Comparison of ENCODE assay signal across 11 cellular contexts in the genomic region with DNA sequence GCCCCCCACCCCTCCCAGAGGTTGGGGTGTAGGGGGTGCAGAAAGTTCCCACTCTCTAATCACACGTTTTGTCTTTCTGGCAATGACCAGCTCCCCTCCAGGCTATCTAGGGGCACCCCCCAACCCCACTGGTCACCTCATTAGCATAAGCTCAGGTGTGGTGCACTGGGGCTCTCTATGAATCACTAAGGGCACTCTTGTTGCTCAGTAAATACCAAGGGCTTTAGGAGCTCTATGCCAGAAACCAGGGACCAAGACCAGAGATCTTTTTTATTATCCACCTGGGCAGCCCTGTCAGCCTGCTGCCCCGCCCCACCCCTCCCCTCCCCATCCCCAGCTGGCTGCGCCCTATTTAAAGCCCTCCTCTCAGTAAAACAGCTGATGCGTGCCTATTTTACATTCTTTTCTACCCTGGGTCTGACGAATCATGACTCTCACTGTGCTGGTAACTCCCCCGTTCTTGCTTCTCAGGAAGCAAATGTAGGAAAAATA. TPM values are rescaled to one million over a fixed set of nuclear protein-coding genes. Genes with fewer than 3 reads are reported as not detected.
DNase-seq lines count a peak whose midpoint lies in the region; ATAC-seq and TF ChIP-seq lines count a peak whose summit lies in the region.
"Had no signal": no experiment of that assay in that cellular context is flagged by ENCODE, and none has a peak within 500 bp of the region (broad histone marks: within the 10 kb centered on the region; RNA-seq: fewer than 3 reads in every experiment).

No MANE protein-coding gene starts in this region.

- H3K27ac Mint-ChIP-seq in MCF 10A (ENCODE audit: low read depth, unreplicated experiment) (peak overlapping the region; percentile 66), type B pancreatic cell (peak overlapping the region; percentile 87)
- H3K27ac Mint-ChIP-seq in activated naive CD4-positive, alpha-beta T cell treated with anti-CD3 and anti-CD28 coated beads, Interleukin-2, amount 10 ng/mL, durations not matched to agents 7 days and 5 days: peak overlapping the region; percentile 91

- H3K36me3 ChIP-seq in mammary epithelial cell (ENCODE audit: insufficient read depth, low read length): no peaks in the 10 kb centered on the region

- H3K4me3 ChIP-seq in mammary epithelial cell (replicated peaks in 1 of 3; ENCODE audit: insufficient read depth in 1 of 3, low read depth in 2 of 3, low read length in 3 of 3): no peak overlapping the region

- ATAC-seq in GM18907 (IDR thresholded peaks at IDR 0.05; ENCODE audit: unreplicated experiment): no peak

- H3K4me1 ChIP-seq in mammary epithelial cell (ENCODE audit: insufficient read depth, low read length): peaks cover 12% of the 10 kb centered on the region

- H3K27me3 Mint-ChIP-seq in MCF 10A (ENCODE audit: insufficient read depth, unreplicated experiment): no peaks in the 10 kb centered on the region
- no peaks in the 10 kb centered on the region for H3K27me3 Mint-ChIP-seq in activated naive CD4-positive, alpha-beta T cell treated with anti-CD3 and anti-CD28 coated beads, Interleukin-2, amount 10 ng/mL, durations not matched to agents 7 days and 5 days
- H3K27me3 Mint-ChIP-seq in type B pancreatic cell: no peaks in the 10 kb centered on the region

- intact Hi-C loops in MCF 10A (cut with micrococcal nuclease): no loop called here
- intact Hi-C loops in mammary epithelial cell (cut with micrococcal nuclease): no loop called here

- dilution Hi-C loops in mammary epithelial cell (cut with HindIII; ENCODE audit: low sequenced_read_pairs): no loop called here

- TF ChIP-seq CTCF in MCF 10A (IDR thresholded peaks at IDR 0.05; ENCODE audit: unreplicated experiment): no peak
- TF ChIP-seq CTCF in mammary epithelial cell (conservative IDR thresholded peaks at IDR 0.05 in 1 of 2, IDR thresholded peaks at IDR 0.05 in 1 of 2; ENCODE audit: extremely low read depth in 1 of 2, insufficient read depth in 1 of 2, low read depth in 1 of 2, low read length in 2 of 2): no peak
- TF ChIP-seq CTCF in type B pancreatic cell (conservative IDR thresholded peaks at IDR 0.05): no peak

- no peaks in the 10 kb centered on the region for H3K27me3 ChIP-seq in mammary epithelial cell (ENCODE audit: insufficient read depth, low read length)

- H4K20me1 ChIP-seq in mammary epithelial cell (ENCODE audit: insufficient read depth, low read length): no peaks in the 10 kb centered on the region

- peaks cover 96% of the 10 kb centered on the region for H3K79me2 ChIP-seq in mammary epithelial cell (ENCODE audit: insufficient read depth, low read length)

- POLR2A ChIA-PET in MCF 10A (lab: Yijun Ruan, JAX): interaction anchor here (0.8 kb wide), 1 partner anchor 21 kb away, joined by 3 read pairs; no protein-coding TSS in a partner anchor

- H3K36me3 Mint-ChIP-seq in MCF 10A (ENCODE audit: insufficient read depth, unreplicated experiment): no peaks in the 10 kb centered on the region
- peaks cover 77% of the 10 kb centered on the region for H3K36me3 Mint-ChIP-seq in activated naive CD4-positive, alpha-beta T cell treated with anti-CD3 and anti-CD28 coated beads, Interleukin-2, amount 10 ng/mL, durations not matched to agents 7 days and 5 days
- H3K36me3 Mint-ChIP-seq in type B pancreatic cell: peaks cover 14% of the 10 kb centered on the region

- no peak for DNase-seq in MCF 10A (ENCODE audit: unreplicated experiment)
- no peak for DNase-seq in mammary epithelial cell
- DNase-seq in activated naive CD4-positive, alpha-beta T cell treated with anti-CD3 and anti-CD28 coated beads, Interleukin-2, amount 10 ng/mL, durations not matched to agents 7 days and 5 days: no peak
- peak; percentile 68 for DNase-seq in islet precursor cell
- no peak for DNase-seq in type B pancreatic cell (ENCODE audit: extremely low spot score, unreplicated experiment)
- DNase-seq in NCI-H187 treated with DMSO at 0.1 percent for 48 hours (lab: John Stamatoyannopoulos, UW): no peak
- DNase-seq in stimulated activated CD4-positive, alpha-beta T cell treated with anti-CD3 and anti-CD28 coated beads, Interleukin-4, amount 100 ng/mL, for 24 hours: no peak
- DNase-seq: stimulated activated CD4-positive, alpha-beta T cell treated with anti-CD3 and anti-CD28 coated beads, Interleukin-4, amount 100 ng/mL, for 1 hour had no signal

- no peak overlapping the region for H3K9ac ChIP-seq in mammary epithelial cell (ENCODE audit: insufficient read depth, low read length)
- H3K9ac ChIP-seq: KMS-11 had no signal

- H3K4me3 Mint-ChIP-seq in MCF 10A (ENCODE audit: unreplicated experiment): no peak overlapping the region
- H3K4me3 Mint-ChIP-seq in activated naive CD4-positive, alpha-beta T cell treated with anti-CD3 and anti-CD28 coated beads, Interleukin-2, amount 10 ng/mL, durations not matched to agents 7 days and 5 days: no peak overlapping the region
- peak overlapping the region; percentile 6 for H3K4me3 Mint-ChIP-seq in type B pancreatic cell

- no peak overlapping the region for H2AFZ ChIP-seq in mammary epithelial cell (ENCODE audit: low read depth, low read length)

- H3K4me1 Mint-ChIP-seq in MCF 10A (ENCODE audit: insufficient read depth, unreplicated experiment): peaks cover 16% of the 10 kb centered on the region
- peaks cover 99% of the 10 kb centered on the region for H3K4me1 Mint-ChIP-seq in activated naive CD4-positive, alpha-beta T cell treated with anti-CD3 and anti-CD28 coated beads, Interleukin-2, amount 10 ng/mL, durations not matched to agents 7 days and 5 days
- H3K4me1 Mint-ChIP-seq in type B pancreatic cell (ENCODE audit: unreplicated experiment): peaks cover 52% of the 10 kb centered on the region

- H3K9me3 Mint-ChIP-seq in MCF 10A (ENCODE audit: unreplicated experiment) (no peaks in the 10 kb centered on the region), type B pancreatic cell (no peaks in the 10 kb centered on the region)
- peaks cover 5% of the 10 kb centered on the region for H3K9me3 Mint-ChIP-seq in activated naive CD4-positive, alpha-beta T cell treated with anti-CD3 and anti-CD28 coated beads, Interleukin-2, amount 10 ng/mL, durations not matched to agents 7 days and 5 days

- no peak overlapping the region for H3K27ac ChIP-seq in mammary epithelial cell (ENCODE audit: insufficient read depth, low read depth, low read length)
- H3K27ac ChIP-seq: C4-2B, KMS-11 had no signal

- H3K4me2 ChIP-seq in mammary epithelial cell (ENCODE audit: insufficient read depth, low read depth, low read length): no peak overlapping the region
- H3K4me2 ChIP-seq: KMS-11 had no signal

- CTCF ChIA-PET in MCF 10A (lab: Yijun Ruan, JAX): interaction anchor here (0.8 to 1.4 kb wide), 2 partner anchors 8 to 87 kb away, joined by 3 to 4 read pairs; no protein-coding TSS in a partner anchor
- CTCF ChIA-PET in mammary epithelial cell (lab: Charles Lee; ENCODE audit: low non-redundant PET): no interaction called here
- CTCF ChIA-PET in activated naive CD4-positive, alpha-beta T cell treated with anti-CD3 and anti-CD28 coated beads, Interleukin-2, amount 10 ng/mL, durations not matched to agents 7 days and 5 days (lab: Charles Lee): interaction anchor here (0.6 kb wide), 2 partner anchors 11 to 182 kb away, joined by 3 read pairs; no protein-coding TSS in a partner anchor

- WGBS in mammary epithelial cell (ENCODE audit: low coverage, missing lambda C conversion rate): 71% methylated on average over 5 of the region's 6 CpGs

- H3K9me3 ChIP-seq in mammary epithelial cell (replicated peaks; ENCODE audit: insufficient read depth, low read length): no peaks in the 10 kb centered on the region

- in situ Hi-C loops in mammary epithelial cell (cut with MboI; ENCODE audit: low sequenced_read_pairs in 2 of 2): no loop called here

- BruUV-seq in MCF 10A (replicated peaks; lab: Mats Ljungman, UMichigan) (no TSS peak), mammary epithelial cell (replicated peaks; lab: Mats Ljungman, UMichigan) (no TSS peak)

RNA-seq across cellular contexts. Expression of a gene that starts 24.3 kb away (rescaled TPM):
- total RNA-seq in MCF 10A (2022): 35.3 and 36.5 TPM in 2 replicates
- total RNA-seq in mammary epithelial cell: 10 to 100 TPM; 49.2 to 73.2 TPM
- polyA plus RNA-seq in mammary epithelial cell: 48.1 TPM
- 58.0 TPM for polyA minus RNA-seq in mammary epithelial cell
- total RNA-seq in type B pancreatic cell (ENCODE audit: low replicate concordance): 86.4 and 103 TPM in 2 replicates
